18 cellular contexts compared by ENCODE assay signal in the genomic region with DNA sequence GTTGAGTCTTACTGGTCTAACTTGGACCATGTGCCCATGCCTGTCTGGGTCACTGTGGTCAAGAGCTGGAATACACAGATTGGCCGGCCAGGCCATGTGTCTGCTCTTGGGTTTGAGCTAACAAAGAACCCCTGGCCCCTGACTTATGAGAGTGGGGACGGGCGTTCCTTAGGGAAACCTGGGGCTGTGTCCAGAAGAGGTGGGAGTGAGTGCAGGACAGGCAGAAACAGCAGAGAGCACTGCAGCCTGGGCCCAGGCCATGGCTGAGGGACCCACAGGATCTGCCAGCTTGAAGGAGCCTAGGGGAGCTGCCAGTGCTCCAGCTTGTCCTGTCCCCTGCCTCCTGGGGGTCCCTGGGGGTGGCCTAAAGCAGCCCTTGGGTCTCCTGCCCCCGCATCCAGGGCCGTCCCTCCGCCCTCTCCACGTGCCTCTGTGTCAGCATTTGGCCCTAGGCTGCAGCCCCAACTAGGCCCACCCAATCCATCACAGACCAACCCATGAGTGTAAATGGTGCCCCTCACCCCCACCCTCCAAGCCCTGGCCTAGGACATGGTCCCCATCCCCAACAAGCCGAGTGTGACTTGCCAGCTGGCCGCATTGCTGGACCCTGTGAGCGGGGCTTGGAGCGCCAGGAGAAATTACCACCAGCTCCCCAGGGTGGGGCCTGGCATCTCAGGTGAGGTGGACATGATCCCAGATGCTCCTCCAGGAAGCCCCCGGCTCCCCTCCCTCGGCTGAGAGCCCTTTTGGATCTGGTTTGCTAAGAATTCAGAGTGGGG. TPM values are rescaled to one million over a fixed set of nuclear protein-coding genes. Genes with fewer than 3 reads are reported as not detected.
A peak's percentile ranks its signal among the peaks of the same experiment; 100 is the strongest.
DNase-seq lines count a peak whose midpoint lies in the region; ATAC-seq, FAIRE-seq and TF ChIP-seq lines count a peak whose summit lies in the region.
"Had no signal": no experiment of that assay in that cellular context is flagged by ENCODE, and none has a peak within 500 bp of the region (broad histone marks: within the 10 kb centered on the region; RNA-seq: fewer than 3 reads in every experiment).

No MANE protein-coding gene starts in this region.

- no peak overlapping the region for H3K23ac ChIP-seq in H1 (ENCODE audit: insufficient read length)

- no peak overlapping the region for H2BK120ac ChIP-seq in H1 (replicated peaks; ENCODE audit: low read depth, low read length)

- no peak for TF ChIP-seq RAD21 in H1 (IDR thresholded peaks at IDR 0.05 in 1 of 2, conservative IDR thresholded peaks at IDR 0.05 in 1 of 2; ENCODE audit: low read depth in 2 of 2, low read length in 2 of 2)

- H3K27ac Mint-ChIP-seq in stimulated activated naive CD8-positive, alpha-beta T cell treated with anti-CD3 and anti-CD28 coated beads, Interleukin-15, amount 100 ng/mL, for 72 hours = peak overlapping the region in 1 of 2 donors; percentile 36
- H3K27ac Mint-ChIP-seq: HFFc6 had no signal

- no peak overlapping the region for H3K56ac ChIP-seq in H1 (replicated peaks; ENCODE audit: insufficient read length, low read depth, low read length)

- H2BK20ac ChIP-seq in H1 (ENCODE audit: low read length) = no peak overlapping the region

- H3K9me3 ChIP-seq in H1 (ENCODE audit: insufficient read depth in 2 of 2, low read depth in 1 of 2, low read length in 1 of 2) (no peaks in the 10 kb centered on the region), neutrophil (no peaks in the 10 kb centered on the region)
- H3K9me3 ChIP-seq: A549, BE2C, Caco-2 had no signal

- no peak for FAIRE-seq in H1 (lab: Jason Lieb, UNC)
- FAIRE-seq: A549, GM19239 had no signal

- peaks cover 0 to 11% (median 7%) of the 10 kb centered on the region in 4 experiments; a peak in 4 of 7 replicates for H3K4me1 ChIP-seq in H1 (replicated peaks in 1 of 4; ENCODE audit: control insufficient read depth in 3 of 4, insufficient read depth in 4 of 4, low read length in 3 of 4)
- H3K4me1 ChIP-seq in neutrophil (ENCODE audit: control insufficient read depth in 1 of 2, insufficient read depth in 1 of 2, low read depth in 1 of 2, low read length in 1 of 2) = peaks cover 57 to 64% of the 10 kb centered on the region in 2 experiments
- H3K4me1 ChIP-seq: BE2C, Caco-2 had no signal

- peak overlapping the region; percentile 32 for H4K91ac ChIP-seq in H1 (replicated peaks; ENCODE audit: insufficient read length, low read length)

- peak; percentile 18 for ATAC-seq in stimulated activated naive CD8-positive, alpha-beta T cell treated with anti-CD3 and anti-CD28 coated beads, Interleukin-15, amount 100 ng/mL, for 72 hours
- no peak for ATAC-seq in stimulated activated naive CD8-positive, alpha-beta T cell treated with anti-CD3 and anti-CD28 coated beads, Interleukin-15, Interleukin-2, amounts not matched to agents 100 U/mL and 50 U/mL, for 24 hours
- ATAC-seq: A549 had no signal

- peak overlapping the region; percentile 75; the same call in 1 of the 2 replicates for H2BK12ac ChIP-seq in H1 (ENCODE audit: low read depth, low read length)

- no peak for TF ChIP-seq EP300 in H1 (IDR thresholded peaks at IDR 0.05; ENCODE audit: borderline replicate concordance in 1 of 2, low read depth in 2 of 2, low read length in 2 of 2)

- no peak overlapping the region for H3K9ac ChIP-seq in H1 (replicated peaks in 1 of 4; ENCODE audit: extremely low read depth in 1 of 4, low read depth in 3 of 4, low read length in 3 of 4)

- no peak overlapping the region for H3K14ac ChIP-seq in H1 (ENCODE audit: insufficient read length)

- no peaks in the 10 kb centered on the region for H3K27me3 Mint-ChIP-seq in stimulated activated naive CD8-positive, alpha-beta T cell treated with anti-CD3 and anti-CD28 coated beads, Interleukin-15, amount 100 ng/mL, for 72 hours

- no peaks in the 10 kb centered on the region for H3K9me3 Mint-ChIP-seq in stimulated activated naive CD8-positive, alpha-beta T cell treated with anti-CD3 and anti-CD28 coated beads, Interleukin-15, amount 100 ng/mL, for 72 hours
- H3K9me3 Mint-ChIP-seq: CD8-positive, alpha-beta memory T cell; HFFc6 had no signal

- no peaks in the 10 kb centered on the region for H3K36me3 ChIP-seq in H1 (ENCODE audit: control insufficient read depth in 2 of 4, insufficient read depth in 4 of 4, low read length in 3 of 4)
- peaks cover 99% of the 10 kb centered on the region for H3K36me3 ChIP-seq in neutrophil
- H3K36me3 ChIP-seq: BE2C had no signal

- POLR2A ChIA-PET in H1 (lab: Charles Lee; ENCODE audit: partially characterized antibody) = interaction anchor here (1.2 to 3.3 kb wide), 2 partner anchors 11 to 116 kb away, joined by 3 to 19 read pairs; no protein-coding TSS in a partner anchor

- no peak overlapping the region for H4K5ac ChIP-seq in H1 (ENCODE audit: insufficient read length, low read depth, low read length)

- peak overlapping the region; percentile 64 for H3K4ac ChIP-seq in H1 (replicated peaks; ENCODE audit: insufficient read length, low read depth, low read length)

- H4K8ac ChIP-seq in H1 (ENCODE audit: extremely low read depth, insufficient read depth, low read length) = no peak overlapping the region

- no peak overlapping the region for H2BK15ac ChIP-seq in H1 (ENCODE audit: low read length)

- no peaks in the 10 kb centered on the region for H3K4me1 Mint-ChIP-seq in stimulated activated naive CD8-positive, alpha-beta T cell treated with anti-CD3 and anti-CD28 coated beads, Interleukin-15, amount 100 ng/mL, for 72 hours

- no peak overlapping the region for H3K18ac ChIP-seq in H1 (ENCODE audit: extremely low read depth, low read length)

- no peak overlapping the region for H3K4me2 ChIP-seq in H1 (ENCODE audit: insufficient read depth in 1 of 2, low read depth in 2 of 2, low read length in 2 of 2)
- H3K4me2 ChIP-seq: A549 had no signal

- no peak for TF ChIP-seq CTCF in H1 (IDR thresholded peaks at IDR 0.05; ENCODE audit: control extremely low read depth in 1 of 3, insufficient read depth in 1 of 3, low read depth in 1 of 3, low read length in 3 of 3)
- TF ChIP-seq CTCF in neutrophil (IDR thresholded peaks at IDR 0.05) = no peak

- no peaks in the 10 kb centered on the region for H3K79me2 ChIP-seq in H1 (ENCODE audit: control insufficient read depth in 1 of 2, insufficient read depth in 2 of 2, low read length in 2 of 2)

- H2AFZ ChIP-seq in H1 (ENCODE audit: low read length) = no peak overlapping the region

- H2BK5ac ChIP-seq in H1 (ENCODE audit: low read depth, low read length) = no peak overlapping the region

- DNase-seq in stimulated activated naive CD8-positive, alpha-beta T cell treated with anti-CD3 and anti-CD28 coated beads, Interleukin-15, amount 100 ng/mL, for 72 hours = no peak
- DNase-seq in stimulated activated naive CD8-positive, alpha-beta T cell treated with anti-CD3 and anti-CD28 coated beads, Interleukin-15, Interleukin-2, amounts not matched to agents 100 U/mL and 50 U/mL, for 24 hours = no peak
- DNase-seq in H1 (ENCODE audit: low read depth in 1 of 2, low spot score in 2 of 2) (no peak), NCI-H446 treated with DMSO at 0.1 percent for 48 hours (lab: John Stamatoyannopoulos, UW) (no peak), NCI-H345 treated with DMSO at 0.1 percent for 48 hours (lab: John Stamatoyannopoulos, UW; ENCODE audit: unreplicated experiment) (no peak)
- no peak for DNase-seq in activated effector memory CD4-positive, alpha-beta T cell treated with Interleukin-2 at 50 U/mL for 16 hours
- DNase-seq: BE2C; Caco-2; CD8-positive, alpha-beta memory T cell; DMS53; GF-D8; HCEC 1CT; HFFc6 had no signal

- H3K23me2 ChIP-seq in H1 (ENCODE audit: low read depth, low read length) = no peaks in the 10 kb centered on the region

- no peak overlapping the region for H3K4me3 Mint-ChIP-seq in stimulated activated naive CD8-positive, alpha-beta T cell treated with anti-CD3 and anti-CD28 coated beads, Interleukin-15, amount 100 ng/mL, for 72 hours
- H3K4me3 Mint-ChIP-seq: CD8-positive, alpha-beta memory T cell; HFFc6 had no signal

- H3K27ac ChIP-seq in H1 (ENCODE audit: low read depth, low read length) (no peak overlapping the region), neutrophil (peak overlapping the region; percentile 96)

- no peak overlapping the region for H3K4me3 ChIP-seq in H1 (ENCODE audit: extremely low read depth in 1 of 4, insufficient read depth in 2 of 4, low read depth in 3 of 4, low read length in 4 of 4)
- H3K4me3 ChIP-seq in neutrophil (ENCODE audit: low read depth in 1 of 2, low read length in 1 of 2) = no peak overlapping the region
- H3K4me3 ChIP-seq: A549 had no signal

- H3K79me1 ChIP-seq in H1 (ENCODE audit: low read depth, low read length) = no peaks in the 10 kb centered on the region

- CTCF ChIA-PET in H1 (lab: Charles Lee; ENCODE audit: partially characterized antibody) = interaction anchor here (0.6 to 1.6 kb wide), 14 partner anchors 10 to 145 kb away, joined by 3 to 8 read pairs (median 3); a partner anchor contains a TSS

- H2AK5ac ChIP-seq in H1 (ENCODE audit: low read depth, low read length) = peak overlapping the region; percentile 65; the same call in 1 of the 2 replicates

- H4K20me1 ChIP-seq in H1 (replicated peaks in 1 of 2; ENCODE audit: control insufficient read depth in 1 of 2, insufficient read depth in 2 of 2, low read length in 2 of 2) = no peaks in the 10 kb centered on the region

- H3K27me3 ChIP-seq in H1 (replicated peaks in 1 of 4; ENCODE audit: control insufficient read depth in 3 of 4, extremely low read depth in 1 of 4, insufficient read depth in 3 of 4, low read length in 3 of 4) (no peaks in the 10 kb centered on the region), neutrophil (no peaks in the 10 kb centered on the region)
- H3K27me3 ChIP-seq: BE2C had no signal

- TF ChIP-seq POLR2A in H1 (IDR thresholded peaks at IDR 0.05; ENCODE audit: control extremely low read depth in 1 of 2, low read depth in 2 of 2, low read length in 2 of 2) = no peak

- WGBS in H1 (ENCODE audit: extremely low coverage in 1 of 2, insufficient coverage in 1 of 2, insufficient read length in 1 of 2, insufficient replicate concordance in 2 of 2, low coverage in 1 of 2, low lambda C conversion rate in 2 of 2, missing lambda C conversion rate in 1 of 2), 2 experiments = 78% methylated on average over 13 of the region's 13 CpGs; no CpG with 5 or more reads in 1 of the 2 experiments

RNA-seq across cellular contexts. Expression of a gene that starts 12.5 kb away (rescaled TPM):
- not detected in 2 replicates for total RNA-seq in H1 (2021; fragmentation: NEBNext Ultra II Directional; extraction: Animal tissue kit (Norgen Biotek cat#: 25700))
- polyA plus RNA-seq in H1 (2011; rRNA removed) = 0.13 and 0.14 TPM in 2 replicates
- polyA plus RNA-seq in H1 (2011; cell fraction: cytosol; rRNA removed) = 0.16 TPM
- polyA plus RNA-seq in H1 (2011; cell fraction: nucleus; rRNA removed) = 0.27 TPM
- 0.23 to 0.48 TPM (median 0.27 TPM) in 3 of 4 replicates, not detected in the other for polyA plus RNA-seq in H1 (2012, experiment 1 of 2)
- polyA plus RNA-seq in H1 (2012, experiment 2 of 2) = not detected
- 0.06 TPM for polyA plus RNA-seq in H1 (2013, experiment 1 of 2)
- 0.04 TPM for polyA plus RNA-seq in H1 (2013, experiment 2 of 2)
- polyA minus RNA-seq in H1 (2011; rRNA and poly(A)+ RNA removed) = 0.09 TPM in 1 of 2 replicates, not detected in the other
- polyA minus RNA-seq in H1 (2011; cell fraction: cytosol; rRNA and poly(A)+ RNA removed) = not detected
- polyA minus RNA-seq in H1 (2011; cell fraction: nucleus; rRNA and poly(A)+ RNA removed) = not detected
- total RNA-seq: CD8-positive, alpha-beta memory T cell; HFFc6 had no signal
- polyA plus RNA-seq: AG04450; CD8-positive, alpha-beta memory T cell had no signal

RNA-seq across cellular contexts. Expression of a gene that starts 14.0 kb away (rescaled TPM):
- total RNA-seq in H1 (2021; fragmentation: NEBNext Ultra II Directional; extraction: Animal tissue kit (Norgen Biotek cat#: 25700)) = 0.15 and 0.28 TPM in 2 replicates
- 0.94 and 0.98 TPM in 2 replicates for polyA plus RNA-seq in H1 (2011; rRNA removed)
- polyA plus RNA-seq in H1 (2011; cell fraction: cytosol; rRNA removed) = 1.00 TPM
- polyA plus RNA-seq in H1 (2011; cell fraction: nucleus; rRNA removed) = 0.87 TPM
- polyA plus RNA-seq in H1 (2012, experiment 1 of 2) = 0.64 to 1.4 TPM (median 0.87 TPM) in 4 replicates
- polyA plus RNA-seq in H1 (2012, experiment 2 of 2) = 0.42 TPM
- 0.20 TPM for polyA plus RNA-seq in H1 (2013, experiment 1 of 2)
- 0.52 TPM for polyA plus RNA-seq in H1 (2013, experiment 2 of 2)
- polyA minus RNA-seq in H1 (2011; rRNA and poly(A)+ RNA removed) = 0.59 and 0.69 TPM in 2 replicates
- not detected for polyA minus RNA-seq in H1 (2011; cell fraction: cytosol; rRNA and poly(A)+ RNA removed)
- 0.60 TPM for polyA minus RNA-seq in H1 (2011; cell fraction: nucleus; rRNA and poly(A)+ RNA removed)
- total RNA-seq: CD8-positive, alpha-beta memory T cell; H4; HFFc6 had no signal
- polyA plus RNA-seq: AG04450; CD8-positive, alpha-beta memory T cell had no signal

RNA-seq across cellular contexts. Expression of a gene that starts 53.4 kb away (rescaled TPM):
- 50.2 and 50.3 TPM in 2 replicates for total RNA-seq in H1 (2021; fragmentation: NEBNext Ultra II Directional; extraction: Animal tissue kit (Norgen Biotek cat#: 25700))
- 60.4 and 88.4 TPM in 2 replicates for polyA plus RNA-seq in H1 (2011; rRNA removed)
- polyA plus RNA-seq in H1 (2011; cell fraction: cytosol; rRNA removed) = 55.3 TPM
- polyA plus RNA-seq in H1 (2011; cell fraction: nucleus; rRNA removed) = 166 TPM
- 25.0 to 47.4 TPM (median 43.4 TPM) in 4 replicates for polyA plus RNA-seq in H1 (2012, experiment 1 of 2)
- 48.3 TPM for polyA plus RNA-seq in H1 (2012, experiment 2 of 2)
- 31.0 TPM for polyA plus RNA-seq in H1 (2013, experiment 1 of 2)
- 28.8 TPM for polyA plus RNA-seq in H1 (2013, experiment 2 of 2)
- 31.8 and 43.0 TPM in 2 replicates for polyA minus RNA-seq in H1 (2011; rRNA and poly(A)+ RNA removed)
- polyA minus RNA-seq in H1 (2011; cell fraction: cytosol; rRNA and poly(A)+ RNA removed) = 29.9 TPM
- 42.7 TPM for polyA minus RNA-seq in H1 (2011; cell fraction: nucleus; rRNA and poly(A)+ RNA removed)

RNA-seq across cellular contexts. Expression of a gene that starts 53.7 kb away (rescaled TPM):
- 0.78 and 1.3 TPM in 2 replicates for total RNA-seq in H1 (2021; fragmentation: NEBNext Ultra II Directional; extraction: Animal tissue kit (Norgen Biotek cat#: 25700))
- 2.6 and 2.9 TPM in 2 replicates for polyA plus RNA-seq in H1 (2011; rRNA removed)
- 1.3 TPM for polyA plus RNA-seq in H1 (2011; cell fraction: cytosol; rRNA removed)
- 1.6 TPM for polyA plus RNA-seq in H1 (2011; cell fraction: nucleus; rRNA removed)
- polyA plus RNA-seq in H1 (2012, experiment 1 of 2) = 0.99 to 2.2 TPM (median 1.4 TPM) in 4 replicates
- polyA plus RNA-seq in H1 (2012, experiment 2 of 2) = 1.4 TPM
- polyA plus RNA-seq in H1 (2013, experiment 1 of 2) = 2.8 TPM
- 3.7 TPM for polyA plus RNA-seq in H1 (2013, experiment 2 of 2)
- 1.2 and 1.7 TPM in 2 replicates for polyA minus RNA-seq in H1 (2011; rRNA and poly(A)+ RNA removed)
- 0.81 TPM for polyA minus RNA-seq in H1 (2011; cell fraction: cytosol; rRNA and poly(A)+ RNA removed)
- polyA minus RNA-seq in H1 (2011; cell fraction: nucleus; rRNA and poly(A)+ RNA removed) = 3.1 TPM
